In the genomic region with DNA sequence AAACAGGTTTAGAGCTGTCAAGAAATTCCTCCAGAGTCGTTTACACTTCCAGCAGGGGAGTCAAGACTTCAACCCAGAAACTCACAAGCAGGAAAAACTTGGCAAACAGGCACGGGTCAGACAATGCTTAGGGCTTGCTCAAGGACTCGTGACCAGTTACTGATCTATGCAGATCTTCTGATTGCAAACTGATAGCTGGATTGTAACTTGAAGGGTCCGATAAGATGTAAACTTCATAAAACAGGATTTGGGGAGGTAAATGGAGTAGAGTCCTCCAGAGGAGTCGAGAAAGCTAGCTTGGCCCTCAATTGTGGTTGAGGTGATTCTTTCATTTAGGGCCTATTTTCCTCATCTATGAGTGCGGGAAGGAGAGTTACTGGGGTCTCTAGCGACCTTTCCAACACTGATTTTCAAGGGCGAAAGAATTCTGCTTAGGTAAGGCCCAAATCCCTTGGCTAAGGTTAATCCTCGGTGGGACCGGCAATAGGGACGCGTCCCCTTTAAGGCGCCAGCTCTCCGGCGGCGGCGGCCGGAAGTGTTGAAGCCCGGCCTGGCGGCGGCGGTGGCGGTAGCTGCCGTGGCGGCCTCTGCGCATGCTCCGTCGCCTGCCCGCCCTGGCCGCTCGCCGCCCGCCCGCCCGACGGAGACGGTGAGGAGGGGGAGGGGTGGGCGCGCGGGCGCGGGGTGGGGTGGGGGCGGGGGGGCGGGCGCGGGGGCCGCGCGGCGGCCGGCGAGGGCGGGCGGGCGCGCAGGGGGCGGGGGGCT, we compare ENCODE assay signal across 8 cellular contexts.
DNase-seq lines count a peak whose midpoint lies in the region; ATAC-seq and TF ChIP-seq lines count a peak whose summit lies in the region.

A gene with protein sequence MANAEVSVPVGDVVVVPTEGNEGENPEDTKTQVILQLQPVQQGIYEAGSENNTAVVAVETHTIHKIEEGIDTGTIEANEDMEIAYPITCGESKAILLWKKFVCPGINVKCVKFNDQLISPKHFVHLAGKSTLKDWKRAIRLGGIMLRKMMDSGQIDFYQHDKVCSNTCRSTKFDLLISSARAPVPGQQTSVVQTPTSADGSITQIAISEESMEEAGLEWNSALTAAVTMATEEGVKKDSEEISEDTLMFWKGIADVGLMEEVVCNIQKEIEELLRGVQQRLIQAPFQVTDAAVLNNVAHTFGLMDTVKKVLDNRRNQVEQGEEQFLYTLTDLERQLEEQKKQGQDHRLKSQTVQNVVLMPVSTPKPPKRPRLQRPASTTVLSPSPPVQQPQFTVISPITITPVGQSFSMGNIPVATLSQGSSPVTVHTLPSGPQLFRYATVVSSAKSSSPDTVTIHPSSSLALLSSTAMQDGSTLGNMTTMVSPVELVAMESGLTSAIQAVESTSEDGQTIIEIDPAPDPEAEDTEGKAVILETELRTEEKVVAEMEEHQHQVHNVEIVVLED (plus strand): TSS at position 594 of the 765 bp plus-strand sequence. CDS start 14,829 bp downstream, outside the sequence.

- DNase-seq in ACHN = peak; percentile 84
- peak; percentile 89 for DNase-seq in NCI-H2227 treated with DMSO at 0.1 percent for 48 hours (lab: John Stamatoyannopoulos, UW)
- peak; percentile 68 for DNase-seq in activated CD4-positive, CD25-positive, alpha-beta regulatory T cell treated with anti-CD3 and anti-CD28 coated beads, Interleukin-2, amount 50 U/mL, for 16 hours (ENCODE audit: low read depth, low spot score)
- peak; percentile 87 to 91 for DNase-seq in cardiac fibroblast (ENCODE audit: low read depth in 2 of 2)
- peak; percentile 89 for DNase-seq in inferior parietal cortex (ENCODE audit: extremely low spot score)
- peak; percentile 36 for DNase-seq in smooth muscle cell of the brain vasculature (ENCODE audit: low read depth, low spot score)

- ATAC-seq in GM18868 (IDR thresholded peaks at IDR 0.05; ENCODE audit: unreplicated experiment) (peak; percentile 74), HG03108 (IDR thresholded peaks at IDR 0.05; ENCODE audit: unreplicated experiment) (peak; percentile 73)

- in situ Hi-C loops in ACHN (cut with HindIII; ENCODE audit: low pct_ligation_motif_present, low pct_unique_long_range_greater_than_20kb, low sequenced_read_pairs) = no loop called here

- TF ChIP-seq CTCF in cardiac fibroblast (IDR thresholded peaks at IDR 0.05; ENCODE audit: low read depth, low read length) = no peak

- H3K4me3 ChIP-seq in cardiac fibroblast (replicated peaks in 1 of 2; ENCODE audit: low read depth in 2 of 2, low read length in 2 of 2) = peak within 1 kb of the TSS; percentile 80

Comparison
In these comparisons a context has a peak if more than half of its experiments do, and no peak if none do; other contexts are left out.
1. Peak in every context shown above with its lines: DNase-seq, ATAC-seq and H3K4me3 ChIP-seq.
2. DNase-seq: peak in every context shown above with its lines; median percentile 89 in NCI-H2227 treated with DMSO at 0.1 percent for 48 hours; 89 in cardiac fibroblast; 89 in inferior parietal cortex; 84 in ACHN; 68 in activated CD4-positive, CD25-positive, alpha-beta regulatory T cell treated with anti-CD3 and anti-CD28 coated beads, Interleukin-2, amount 50 U/mL, for 16 hours; 36 in smooth muscle cell of the brain vasculature.